Comparison of ENCODE assay signal across 7 cellular contexts in the genomic region with DNA sequence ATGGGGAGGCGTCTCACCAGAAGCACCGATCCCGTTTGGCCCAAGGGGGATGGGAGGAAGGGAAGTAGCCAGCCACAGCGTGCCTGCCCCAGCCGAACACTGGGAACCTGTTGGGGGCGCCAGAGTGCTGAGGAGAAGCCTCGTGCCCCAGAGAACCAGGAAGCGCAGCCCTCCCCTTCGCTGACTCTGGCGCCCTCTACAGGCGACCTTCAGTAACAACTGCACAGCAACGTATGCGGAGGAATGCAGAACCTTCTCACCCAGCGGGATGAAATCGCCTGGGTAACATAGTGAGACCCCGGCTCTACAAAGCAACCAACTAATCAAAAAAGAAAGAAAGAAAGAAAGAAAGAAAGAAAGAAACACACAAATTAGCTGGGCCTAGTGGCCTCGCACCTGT. TPM values are rescaled to one million over a fixed set of nuclear protein-coding genes. Genes with fewer than 3 reads are reported as not detected.
"Had no signal": no experiment of that assay in that cellular context is flagged by ENCODE, and none has a peak within 500 bp of the region (broad histone marks: within the 10 kb centered on the region; RNA-seq: fewer than 3 reads in every experiment).

Gene CT45A3 (minus strand): TSS at position 101 of the 400 bp plus-strand sequence. CDS start 3,747 bp downstream, outside the sequence.

RNA-seq across cellular contexts. Expression of gene CT45A3, which starts in this region (rescaled TPM):
- total RNA-seq: GM23248, GM23338, H1, H4, H7, H9, HFFc6 had no signal
- polyA plus RNA-seq: GM23248, GM23338, H1 had no signal
